ENCODE assay signal across 17 cellular contexts in the genomic region with DNA sequence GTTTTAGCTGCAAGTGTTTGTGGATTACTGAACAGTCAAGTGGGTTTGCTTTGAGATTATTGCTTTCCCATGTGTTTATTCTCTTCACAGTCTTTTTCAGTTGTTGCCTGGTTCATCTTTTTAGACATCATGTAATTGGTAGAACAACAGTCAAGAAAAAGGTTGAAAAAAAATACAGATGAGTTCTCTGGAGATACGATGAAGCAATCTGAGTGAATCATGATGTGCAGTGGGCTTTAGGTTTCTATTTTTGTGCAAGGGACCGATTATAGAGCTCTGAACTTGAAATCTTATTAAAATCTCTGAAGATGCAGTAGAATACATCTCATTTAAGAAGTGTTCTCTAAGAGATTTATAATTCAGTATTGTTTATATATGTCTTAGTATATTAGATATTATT.
DNase-seq lines count a peak whose midpoint lies in the region; FAIRE-seq and TF ChIP-seq lines count a peak whose summit lies in the region.
"Had no signal": no experiment of that assay in that cellular context is flagged by ENCODE, and none has a peak within 500 bp of the region (broad histone marks: within the 10 kb centered on the region; RNA-seq: fewer than 3 reads in every experiment).

No MANE protein-coding gene starts in this region.

- POLR2A ChIA-PET in MCF 10A (lab: Yijun Ruan, JAX) = no interaction called here
- POLR2A ChIA-PET in activated CD4-positive, alpha-beta memory T cell treated with anti-CD3 and anti-CD28 coated beads, Interleukin-2, amount 10 ng/mL, durations not matched to agents 7 days and 5 days (lab: Charles Lee) = no interaction called here

- intact Hi-C loops in MCF 10A (cut with micrococcal nuclease) = no loop called here
- intact Hi-C loops in breast epithelium (cut with DNase I; ENCODE audit: low total_unique reads) = no loop called here

- no peak for TF ChIP-seq POLR2A in breast epithelium (IDR thresholded peaks at IDR 0.05)

- DNase-seq in MCF 10A (ENCODE audit: unreplicated experiment) = peak; percentile 16
- no peak for DNase-seq in breast epithelium (ENCODE audit: low spot score in 2 of 2)
- peak; percentile 31 for DNase-seq in fibroblast of gingiva (ENCODE audit: low read depth)
- peak; percentile 68 for DNase-seq in iris pigment epithelial cell (ENCODE audit: low read depth)
- DNase-seq in urothelium cell line (ENCODE audit: low spot score) = no peak
- DNase-seq in HT-29 (ENCODE audit: low spot score) = no peak
- DNase-seq in activated CD4-positive, alpha-beta memory T cell treated with anti-CD3 and anti-CD28 coated beads, Interleukin-2, amount 10 ng/mL, durations not matched to agents 7 days and 5 days = no peak
- DNase-seq in activated naive CD8-positive, alpha-beta T cell treated with anti-CD3 and anti-CD28 coated beads for 36 hours = no peak
- DNase-seq: CD8-positive, alpha-beta T cell; DMS53; GF-D8; H9 had no signal

- BruUV-seq in MCF 10A (replicated peaks; lab: Mats Ljungman, UMichigan) = no TSS peak

- H3K9me3 Mint-ChIP-seq in MCF 10A (ENCODE audit: unreplicated experiment) = peaks cover 8% of the 10 kb centered on the region
- H3K9me3 Mint-ChIP-seq in activated CD4-positive, alpha-beta memory T cell treated with anti-CD3 and anti-CD28 coated beads, Interleukin-2, amount 10 ng/mL, durations not matched to agents 7 days and 5 days = no peaks in the 10 kb centered on the region
- peaks cover 18% of the 10 kb centered on the region for H3K9me3 Mint-ChIP-seq in activated naive CD8-positive, alpha-beta T cell treated with anti-CD3 and anti-CD28 coated beads for 36 hours
- H3K9me3 Mint-ChIP-seq: GM23338 had no signal

- CTCF ChIA-PET in MCF 10A (lab: Yijun Ruan, JAX) = no interaction called here
- CTCF ChIA-PET in activated CD4-positive, alpha-beta memory T cell treated with anti-CD3 and anti-CD28 coated beads, Interleukin-2, amount 10 ng/mL, durations not matched to agents 7 days and 5 days (lab: Charles Lee) = no interaction called here

- H3K36me3 Mint-ChIP-seq in MCF 10A (ENCODE audit: insufficient read depth, unreplicated experiment) = no peaks in the 10 kb centered on the region
- no peaks in the 10 kb centered on the region for H3K36me3 Mint-ChIP-seq in activated CD4-positive, alpha-beta memory T cell treated with anti-CD3 and anti-CD28 coated beads, Interleukin-2, amount 10 ng/mL, durations not matched to agents 7 days and 5 days (ENCODE audit: low read depth)
- H3K36me3 Mint-ChIP-seq in activated naive CD8-positive, alpha-beta T cell treated with anti-CD3 and anti-CD28 coated beads for 36 hours = peaks cover 7% of the 10 kb centered on the region
- H3K36me3 Mint-ChIP-seq: CD14-positive monocyte had no signal

- TF ChIP-seq CTCF in MCF 10A (IDR thresholded peaks at IDR 0.05; ENCODE audit: unreplicated experiment) (no peak), breast epithelium (IDR thresholded peaks at IDR 0.05) (no peak)

- H3K27me3 ChIP-seq in breast epithelium = no peaks in the 10 kb centered on the region

- no peaks in the 10 kb centered on the region for H3K36me3 ChIP-seq in breast epithelium

- no peaks in the 10 kb centered on the region for H3K4me1 ChIP-seq in breast epithelium

- no peak overlapping the region for H3K27ac Mint-ChIP-seq in MCF 10A (ENCODE audit: low read depth, unreplicated experiment)
- H3K27ac Mint-ChIP-seq in activated CD4-positive, alpha-beta memory T cell treated with anti-CD3 and anti-CD28 coated beads, Interleukin-2, amount 10 ng/mL, durations not matched to agents 7 days and 5 days = no peak overlapping the region
- no peak overlapping the region for H3K27ac Mint-ChIP-seq in activated naive CD8-positive, alpha-beta T cell treated with anti-CD3 and anti-CD28 coated beads for 36 hours
- H3K27ac Mint-ChIP-seq: CD14-positive monocyte; CD8-positive, alpha-beta T cell; GM23338; H9 had no signal

- no peaks in the 10 kb centered on the region for H3K27me3 Mint-ChIP-seq in MCF 10A (ENCODE audit: insufficient read depth, unreplicated experiment)
- H3K27me3 Mint-ChIP-seq in activated CD4-positive, alpha-beta memory T cell treated with anti-CD3 and anti-CD28 coated beads, Interleukin-2, amount 10 ng/mL, durations not matched to agents 7 days and 5 days = peaks cover 25% of the 10 kb centered on the region
- H3K27me3 Mint-ChIP-seq in activated naive CD8-positive, alpha-beta T cell treated with anti-CD3 and anti-CD28 coated beads for 36 hours = no peaks in the 10 kb centered on the region

- no peak overlapping the region for H3K4me3 Mint-ChIP-seq in MCF 10A (ENCODE audit: unreplicated experiment)
- H3K4me3 Mint-ChIP-seq in activated CD4-positive, alpha-beta memory T cell treated with anti-CD3 and anti-CD28 coated beads, Interleukin-2, amount 10 ng/mL, durations not matched to agents 7 days and 5 days = no peak overlapping the region
- H3K4me3 Mint-ChIP-seq in activated naive CD8-positive, alpha-beta T cell treated with anti-CD3 and anti-CD28 coated beads for 36 hours = no peak overlapping the region
- H3K4me3 Mint-ChIP-seq: CD14-positive monocyte; CD8-positive, alpha-beta T cell; GM23338; H9 had no signal

- no peak overlapping the region for H3K4me3 ChIP-seq in breast epithelium
- H3K4me3 ChIP-seq: GM12878, GM23338 had no signal

- peaks cover 0 to 25% of the 10 kb centered on the region in 2 donors for H3K9me3 ChIP-seq in breast epithelium

- H3K4me1 Mint-ChIP-seq in MCF 10A (ENCODE audit: insufficient read depth, unreplicated experiment) = no peaks in the 10 kb centered on the region
- H3K4me1 Mint-ChIP-seq in activated CD4-positive, alpha-beta memory T cell treated with anti-CD3 and anti-CD28 coated beads, Interleukin-2, amount 10 ng/mL, durations not matched to agents 7 days and 5 days = no peaks in the 10 kb centered on the region
- H3K4me1 Mint-ChIP-seq in activated naive CD8-positive, alpha-beta T cell treated with anti-CD3 and anti-CD28 coated beads for 36 hours = no peaks in the 10 kb centered on the region
- H3K4me1 Mint-ChIP-seq: CD14-positive monocyte had no signal

- no peak overlapping the region for H3K27ac ChIP-seq in breast epithelium
- H3K27ac ChIP-seq: 22Rv1 had no signal

- FAIRE-seq in urothelium cell line (lab: Jason Lieb, UNC) = peak; percentile 9
- FAIRE-seq: GM12878, GM18507 had no signal

Comparison
In these comparisons a context has a peak if more than half of its experiments do, and no peak if none do; other contexts are left out.
1. DNase-seq: peak in MCF 10A (single experiment), fibroblast of gingiva (single experiment) and iris pigment epithelial cell (single experiment); none in breast epithelium (0 of 2), urothelium cell line (single experiment), HT-29 (single experiment), activated CD4-positive, alpha-beta memory T cell treated with anti-CD3 and anti-CD28 coated beads, Interleukin-2, amount 10 ng/mL, durations not matched to agents 7 days and 5 days (single experiment) and activated naive CD8-positive, alpha-beta T cell treated with anti-CD3 and anti-CD28 coated beads for 36 hours (single experiment).